8 cellular contexts compared by ENCODE assay signal in the genomic region with DNA sequence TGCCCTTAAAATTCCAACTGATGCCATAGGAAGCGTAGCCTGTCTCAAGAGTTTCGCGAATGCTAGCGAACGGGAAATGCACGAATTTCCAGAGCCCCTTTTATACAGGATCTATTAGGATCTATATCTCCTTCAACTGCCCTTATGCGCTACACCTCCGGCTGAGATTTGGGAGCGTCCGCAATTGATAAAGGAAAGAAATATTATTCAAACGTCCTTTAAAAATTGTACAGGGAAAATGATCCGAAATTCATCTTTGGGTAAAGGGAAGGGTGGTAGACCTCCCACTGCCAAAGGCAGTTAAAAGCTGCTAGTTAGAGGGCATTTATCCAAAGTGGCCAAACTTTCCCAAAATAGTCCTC. TPM values are rescaled to one million over a fixed set of nuclear protein-coding genes. Genes with fewer than 3 reads are reported as not detected.
DNase-seq lines count a peak whose midpoint lies in the region; ATAC-seq and TF ChIP-seq lines count a peak whose summit lies in the region.

No MANE protein-coding gene starts in this region.

- H3K27ac ChIP-seq in SJSA1 (no peak overlapping the region), psoas muscle (peak overlapping the region; percentile 95)

- DNase-seq in ELR (ENCODE audit: low read depth) (peak; percentile 23), SJSA1 (ENCODE audit: low read depth in 1 of 2, low spot score in 2 of 2) (no peak), fibroblast of the aortic adventitia (ENCODE audit: low read depth) (no peak), psoas muscle (no peak), SK-N-DZ (ENCODE audit: low spot score) (no peak), NCI-H2107 (lab: John Stamatoyannopoulos, UW) (no peak), NOMO-1 (lab: John Stamatoyannopoulos, UW; ENCODE audit: unreplicated experiment in 2 of 2) (no peak)

- no peaks in the 10 kb centered on the region for H3K36me3 ChIP-seq in SJSA1
- H3K36me3 ChIP-seq in psoas muscle (ENCODE audit: insufficient read depth in 1 of 2, low read depth in 1 of 2) = no peaks in the 10 kb centered on the region

- WGBS in psoas muscle, 3 donors = 0 to 1% (median 1%) methylated on average over 12 of the region's 12 CpGs

- H3K27me3 ChIP-seq in SJSA1 (replicated peaks) (peaks cover 81% of the 10 kb centered on the region), psoas muscle (ENCODE audit: insufficient read depth in 3 of 3, low read length in 2 of 3) (no peaks in the 10 kb centered on the region)

- H3K9me3 ChIP-seq in SJSA1 (replicated peaks) (no peaks in the 10 kb centered on the region), psoas muscle (no peaks in the 10 kb centered on the region)

- ATAC-seq in psoas muscle (no peak), HG03565 (IDR thresholded peaks at IDR 0.05; ENCODE audit: unreplicated experiment) (no peak)

- H3K4me1 ChIP-seq in SJSA1 (replicated peaks) (peaks cover 31% of the 10 kb centered on the region), psoas muscle (peaks cover 13% of the 10 kb centered on the region)

- peak overlapping the region; percentile 45 for H3K4me3 ChIP-seq in SJSA1
- peak overlapping the region; percentile 85 for H3K4me3 ChIP-seq in fibroblast of the aortic adventitia (ENCODE audit: low read depth, low read length)
- H3K4me3 ChIP-seq in psoas muscle = peak overlapping the region; percentile 88

- TF ChIP-seq CTCF in fibroblast of the aortic adventitia (IDR thresholded peaks at IDR 0.05; ENCODE audit: insufficient read depth, low read length) (no peak), psoas muscle (IDR thresholded peaks at IDR 0.05) (no peak)

- intact Hi-C loops in psoas muscle (cut with DNase I) = loop anchor here (5.0 to 10.0 kb wide), 4 partner anchors 129 to 237 kb away; no protein-coding TSS in a partner anchor

RNA-seq across cellular contexts. Expression of a gene that starts 0.6 kb away (rescaled TPM):
- 0.11 TPM in 1 of 2 replicates, not detected in the other for total RNA-seq in SJSA1 (2014; rRNA removed; shearing (Covaris generic))
- total RNA-seq in fibroblast of the aortic adventitia (ENCODE audit: low replicate concordance) (2.4 and 4.7 TPM in 2 replicates), psoas muscle (10 to 100 TPM in 2 of 4 donors, 1 to 10 TPM in 2; 7.5 to 17.9 (median 13.1) TPM)
- polyA plus RNA-seq in psoas muscle = 1 to 10 TPM in 2 of 3 donors, under 1 TPM in 1; 0.70 to 3.6 (median 1.3) TPM
- 0.10 and 0.23 TPM in 2 replicates for polyA plus RNA-seq in SK-N-DZ (2014; cell fraction: cytosol; rRNA removed)
- polyA plus RNA-seq in SK-N-DZ (2014; cell fraction: nucleus; rRNA removed) = 0.04 and 0.07 TPM in 2 replicates
